1 cellular context compared by ENCODE assay signal in genomic region chr17:38584350-38584925, GRCh38.
TF ChIP-seq lines count a peak whose summit lies in the region.

No MANE protein-coding gene starts in this region.

TF ChIP-seq in K562, 482 proteins besides CTCF, POLR2A, EP300 and RAD21 (continued from another document and continues in another):
- TF ChIP-seq ZNF277 (CRISPR knock-in tag; IDR thresholded peaks at IDR 0.05; ENCODE audit: borderline replicate concordance): no peak
- no peak for TF ChIP-seq MBD1 (CRISPR knock-in tag; IDR thresholded peaks at IDR 0.05)
- TF ChIP-seq ZSCAN29 (IDR thresholded peaks at IDR 0.05): no peak
- TF ChIP-seq ZNF140 (CRISPR knock-in tag; IDR thresholded peaks at IDR 0.05): no peak
- TF ChIP-seq ZKSCAN1 (IDR thresholded peaks at IDR 0.05; ENCODE audit: low read depth, low read length): no peak
- no peak for TF ChIP-seq RUNX1 (IDR thresholded peaks at IDR 0.05; ENCODE audit: low read depth)
- TF ChIP-seq C11orf30 (IDR thresholded peaks at IDR 0.05; ENCODE audit: low read depth): no peak
- no peak for TF ChIP-seq ZSCAN32 (CRISPR knock-in tag; IDR thresholded peaks at IDR 0.05)
- no peak for TF ChIP-seq FOXK2 (conservative IDR thresholded peaks at IDR 0.05 in 1 of 2, IDR thresholded peaks at IDR 0.05 in 1 of 2; ENCODE audit: low read depth in 2 of 2)
- no peak for TF ChIP-seq ZNF592 (IDR thresholded peaks at IDR 0.05)
- TF ChIP-seq ETV6 (IDR thresholded peaks at IDR 0.05; ENCODE audit: borderline replicate concordance in 1 of 2, low read depth in 2 of 2, low read length in 1 of 2): no peak
- no peak for TF ChIP-seq ETV6 (CRISPR knock-in tag; IDR thresholded peaks at IDR 0.05; ENCODE audit: borderline replicate concordance)
- TF ChIP-seq SMARCA4 (IDR thresholded peaks at IDR 0.05): no peak
- no peak for TF ChIP-seq ZFX (CRISPR knock-in tag; IDR thresholded peaks at IDR 0.05)
- TF ChIP-seq KAT8 (IDR thresholded peaks at IDR 0.05; ENCODE audit: low read depth): no peak
- no peak for TF ChIP-seq SMARCE1 (IDR thresholded peaks at IDR 0.05)
- no peak for TF ChIP-seq ZNF165 (CRISPR knock-in tag; IDR thresholded peaks at IDR 0.05; ENCODE audit: borderline replicate concordance)
- TF ChIP-seq MBD2 (IDR thresholded peaks at IDR 0.05; ENCODE audit: borderline replicate concordance, low read depth): no peak
- no peak for TF ChIP-seq RBM25 (IDR thresholded peaks at IDR 0.05; ENCODE audit: low read depth, low read length, severe bottlenecking)
- TF ChIP-seq U2AF1 (optimal IDR thresholded peaks at IDR 0.05; ENCODE audit: low read depth, low read length): no peak
- no peak for TF ChIP-seq WHSC1 (IDR thresholded peaks at IDR 0.05; ENCODE audit: low read length)
- no peak for TF ChIP-seq SLC30A9 (CRISPR knock-in tag; IDR thresholded peaks at IDR 0.05)
- TF ChIP-seq SMARCB1 (IDR thresholded peaks at IDR 0.05; ENCODE audit: insufficient read length, low read depth): no peak
- 0 out of 2 replicates have a peak, but pooled peaks have one; percentile 25 for TF ChIP-seq TFAP4 (CRISPR knock-in tag; IDR thresholded peaks at IDR 0.05; ENCODE audit: borderline replicate concordance)
- TF ChIP-seq NRF1 (conservative IDR thresholded peaks at IDR 0.05 in 1 of 2, IDR thresholded peaks at IDR 0.05 in 1 of 2): peak in 1 of 2 experiments; percentile 14; a peak in 1 of 4 replicates
- no peak for TF ChIP-seq CBX8 (IDR thresholded peaks at IDR 0.05; ENCODE audit: borderline replicate concordance, extremely low read depth, low read depth, low read length, poor library complexity, severe bottlenecking)
- TF ChIP-seq TCF15 (CRISPR knock-in tag; IDR thresholded peaks at IDR 0.05): no peak
- 0 out of 4 replicates have a peak, but pooled peaks of 1 of the 2 experiments have one; percentile 25 for TF ChIP-seq UBTF (IDR thresholded peaks at IDR 0.05; ENCODE audit: borderline replicate concordance in 1 of 2, low read depth in 2 of 2, low read length in 2 of 2)
- TF ChIP-seq ZNF347 (CRISPR knock-in tag; IDR thresholded peaks at IDR 0.05; ENCODE audit: low read depth): no peak
- TF ChIP-seq CREB1 (IDR thresholded peaks at IDR 0.05): no peak; the same call in 1 of the 2 replicates
- TF ChIP-seq CREB1 (CRISPR knock-in tag; IDR thresholded peaks at IDR 0.05): peak; percentile 65; the same call in 1 of the 2 replicates
- peak; percentile 74; the same call in 1 of the 2 replicates for TF ChIP-seq RB1 (IDR thresholded peaks at IDR 0.05; ENCODE audit: low read depth)
- no peak for TF ChIP-seq ZNF586 (CRISPR knock-in tag; conservative IDR thresholded peaks at IDR 0.05)
- no peak for TF ChIP-seq BCL6 (CRISPR knock-in tag; IDR thresholded peaks at IDR 0.05)
- TF ChIP-seq MYNN (IDR thresholded peaks at IDR 0.05): no peak
- no peak for TF ChIP-seq MYNN (CRISPR knock-in tag; IDR thresholded peaks at IDR 0.05)
- TF ChIP-seq MTA2 (IDR thresholded peaks at IDR 0.05; ENCODE audit: low read depth): no peak
- no peak for TF ChIP-seq POLR2H (tag; IDR thresholded peaks at IDR 0.05; ENCODE audit: low read depth)
- no peak for TF ChIP-seq HDAC8 (tag; IDR thresholded peaks at IDR 0.05)
- TF ChIP-seq E2F4 (CRISPR knock-in tag; IDR thresholded peaks at IDR 0.05; ENCODE audit: low read depth): no peak
- no peak for TF ChIP-seq NFRKB (IDR thresholded peaks at IDR 0.05; ENCODE audit: low read depth)
- no peak for TF ChIP-seq MEF2A (IDR thresholded peaks at IDR 0.05; ENCODE audit: control insufficient read depth, low read depth, low read length)
- TF ChIP-seq ZHX1 (conservative IDR thresholded peaks at IDR 0.05; ENCODE audit: low read length): no peak
- no peak for TF ChIP-seq ZNF224 (CRISPR knock-in tag; IDR thresholded peaks at IDR 0.05)
- no peak for TF ChIP-seq NUFIP1 (IDR thresholded peaks at IDR 0.05; ENCODE audit: partially characterized antibody)
- no peak for TF ChIP-seq HLTF (IDR thresholded peaks at IDR 0.05)
- no peak for TF ChIP-seq MAFF (IDR thresholded peaks at IDR 0.05; ENCODE audit: low read length)
- TF ChIP-seq FOXA1 (IDR thresholded peaks at IDR 0.05; ENCODE audit: borderline replicate concordance): no peak
